In genomic region chr6:137637161-137637560, GRCh38 we compare ENCODE assay signal across 11 cellular contexts.
A peak's percentile ranks its signal among the peaks of the same experiment; 100 is the strongest.
DNase-seq lines count a peak whose midpoint lies in the region; ATAC-seq and TF ChIP-seq lines count a peak whose summit lies in the region.
"Had no signal": no experiment of that assay in that cellular context is flagged by ENCODE, and none has a peak within 500 bp of the region (broad histone marks: within the 10 kb centered on the region; RNA-seq: fewer than 3 reads in every experiment).

No MANE protein-coding gene starts in this region.

- H3K27me3 ChIP-seq in A673 (replicated peaks; ENCODE audit: insufficient read depth, low read depth, low read length, poor library complexity) = no peaks in the 10 kb centered on the region
- no peaks in the 10 kb centered on the region for H3K27me3 ChIP-seq in SJSA1 (replicated peaks)
- H3K27me3 ChIP-seq: sigmoid colon had no signal

- H3K4me3 ChIP-seq in A673 (ENCODE audit: low read depth, low read length, poor library complexity, severe bottlenecking) = no peak overlapping the region
- no peak overlapping the region for H3K4me3 ChIP-seq in HFF-Myc (replicated peaks; ENCODE audit: low read depth, low read length)
- no peak overlapping the region for H3K4me3 ChIP-seq in SJSA1
- H3K4me3 ChIP-seq: sigmoid colon had no signal

- no TSS peak for BruUV-seq in A673 (replicated peaks; lab: Mats Ljungman, UMichigan)

- CTCF ChIA-PET in A673 (lab: Charles Lee) = interaction anchor here (0.6 kb wide), 1 partner anchor 845 kb away, joined by 3 read pairs; the partner anchor contains the start of gene MAP3K5

- peak; percentile 20 for DNase-seq in A673 (ENCODE audit: low spot score)
- peak; percentile 83 for DNase-seq in HFF-Myc (ENCODE audit: extremely low read depth, low read depth)
- DNase-seq in SJSA1 (ENCODE audit: low read depth in 1 of 2, low spot score in 2 of 2) = peak; percentile 72 to 78
- no peak for DNase-seq in left cardiac atrium
- DNase-seq in activated CD8-positive, alpha-beta memory T cell treated with anti-CD3 and anti-CD28 coated beads, Interleukin-2, amount 50 U/mL, for 4 hours = no peak
- no peak for DNase-seq in activated T-cell treated with anti-CD3 and anti-CD28 coated beads for 4 hours
- DNase-seq in NCI-H82 (lab: John Stamatoyannopoulos, UW) = no peak
- DNase-seq: CD8-positive, alpha-beta memory T cell; NCI-H510A treated with DMSO at 0.1 percent for 48 hours; sigmoid colon had no signal

- TF ChIP-seq CTCF in A673 (conservative IDR thresholded peaks at IDR 0.05; ENCODE audit: low read depth, low read length) (no peak), HFF-Myc (IDR thresholded peaks at IDR 0.05; ENCODE audit: low read depth, low read length, missing control alignments) (no peak)

- POLR2A ChIA-PET in A673 (lab: Charles Lee; ENCODE audit: low non-redundant PET) = no interaction called here

- intact Hi-C loops in A673 (cut with micrococcal nuclease; ENCODE audit: unreplicated experiment) = no loop called here
- intact Hi-C loops in left cardiac atrium (cut with DNase I) = loop anchor here (5.0 to 10.0 kb wide), 2 partner anchors 362 to 545 kb away; no protein-coding TSS in a partner anchor

- ATAC-seq in left cardiac atrium = peak; percentile 87 to 91
- no peak for ATAC-seq in HG03175 (IDR thresholded peaks at IDR 0.05; ENCODE audit: unreplicated experiment)

- H3K27ac ChIP-seq in A673 (ENCODE audit: low read depth, low read length, poor library complexity, severe bottlenecking) (no peak overlapping the region), SJSA1 (peak overlapping the region; percentile 72)
- H3K27ac ChIP-seq: sigmoid colon had no signal

- H3K4me1 ChIP-seq in A673 (ENCODE audit: insufficient read depth, low read length, poor library complexity, severe bottlenecking) (no peaks in the 10 kb centered on the region), SJSA1 (replicated peaks) (peaks cover 30% of the 10 kb centered on the region)

- no peaks in the 10 kb centered on the region for H3K9me3 ChIP-seq in A673 (ENCODE audit: low read depth, low read length, poor library complexity, severe bottlenecking)
- H3K9me3 ChIP-seq in SJSA1 (replicated peaks) = no peaks in the 10 kb centered on the region
- H3K9me3 ChIP-seq: sigmoid colon had no signal

- H3K36me3 ChIP-seq in A673 (ENCODE audit: insufficient read depth, low read length, poor library complexity, severe bottlenecking) (no peaks in the 10 kb centered on the region), SJSA1 (no peaks in the 10 kb centered on the region)
- H3K36me3 ChIP-seq: sigmoid colon had no signal

Comparison
In these comparisons a context has a peak if more than half of its experiments do, and no peak if none do; other contexts are left out.
1. DNase-seq: peak in A673 (single experiment), HFF-Myc (single experiment) and SJSA1 (2 of 2); none in left cardiac atrium (single experiment), activated CD8-positive, alpha-beta memory T cell treated with anti-CD3 and anti-CD28 coated beads, Interleukin-2, amount 50 U/mL, for 4 hours (single experiment), activated T-cell treated with anti-CD3 and anti-CD28 coated beads for 4 hours (single experiment) and NCI-H82 (single experiment).